ENCODE assay signal across 34 cellular contexts in the genomic region with DNA sequence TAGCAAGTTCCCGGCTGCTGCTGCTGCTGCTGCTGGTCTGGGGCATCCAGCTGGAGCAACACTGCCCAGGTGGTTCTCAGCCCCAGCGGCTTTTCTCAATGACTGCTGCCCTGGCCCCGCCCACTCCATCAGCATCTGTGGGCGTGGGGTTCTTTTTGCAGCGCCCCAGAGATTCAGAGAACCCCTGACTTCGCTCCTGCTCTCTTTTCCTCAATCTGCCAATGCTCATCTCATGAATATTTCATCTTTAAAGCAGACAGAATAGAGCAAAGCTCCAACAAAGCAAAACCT.
"Had no signal": no experiment of that assay in that cellular context is flagged by ENCODE, and none has a peak within 500 bp of the region (broad histone marks: within the 10 kb centered on the region; RNA-seq: fewer than 3 reads in every experiment).

No MANE protein-coding gene starts in this region.

- H3K4me3 ChIP-seq: adrenal gland, body of pancreas, cardiac muscle cell had no signal

- H3K9me3 Mint-ChIP-seq: activated CD8-positive, alpha-beta T cell treated with anti-CD3 and anti-CD28 coated beads for 36 hours; activated T-helper 1 cell treated with anti-CD3 and anti-CD28 coated beads, Interleukin-12 subunit alpha, Interleukin-12 subunit beta, Interleukin-2, Interleukin-4 antibody, amounts not matched to agents 30 ng/mL and 10 ng/mL and 1 ng/mL, durations not matched to agents 14 hours and 24 hours and 36 hours; central memory CD8-positive, alpha-beta T cell; T-helper 2 cell treated with Interferon-gamma antibody and Interleukin-4, amounts not matched to agents 5 μg/mL and 100 μg/mL, for 36 hours had no signal

- ATAC-seq: activated CD8-positive, alpha-beta T cell treated with anti-CD3 and anti-CD28 coated beads for 36 hours; activated naive CD4-positive, alpha-beta T cell treated with anti-CD3 and anti-CD28 coated beads, Interleukin-2, amount 50 U/mL, for 72 hours; activated T-cell treated with anti-CD3 and anti-CD28 coated beads, Interleukin-2, amount 50 U/mL, for 4 hours; activated T-cell treated with anti-CD3 and anti-CD28 coated beads, Interleukin-2, amount 50 U/mL, for 72 hours; activated T-helper 17 cell treated with anti-CD3 and anti-CD28 coated beads, Interleukin-2, amount 50 U/mL, for 72 hours; body of pancreas had no signal

- H3K27ac Mint-ChIP-seq: activated B cell treated with CpG ODN at 0.5 μM for 24 hours; activated CD4-positive, alpha-beta memory T cell treated with anti-CD3 and anti-CD28 coated beads for 36 hours; activated CD4-positive, alpha-beta T cell treated with anti-CD3 and anti-CD28 coated beads, Interleukin-2, amount 10 ng/mL, durations not matched to agents 24 days and 14 days; activated CD8-positive, alpha-beta T cell treated with anti-CD3 and anti-CD28 coated beads for 36 hours; activated naive CD4-positive, alpha-beta T cell treated with anti-CD3 and anti-CD28 coated beads for 36 hours; activated naive CD4-positive, alpha-beta T cell treated with anti-CD3 and anti-CD28 coated beads, Interleukin-2, amount 50 U/mL, for 72 hours; activated naive CD8-positive, alpha-beta T cell treated with anti-CD3 and anti-CD28 coated beads for 36 hours; activated T-cell treated with anti-CD3 and anti-CD28 coated beads, Interleukin-2, amount 50 U/mL, for 72 hours; activated T-helper 1 cell treated with anti-CD3 and anti-CD28 coated beads, Interleukin-12 subunit alpha, Interleukin-12 subunit beta, Interleukin-2, Interleukin-4 antibody, amounts not matched to agents 30 ng/mL and 10 ng/mL and 1 ng/mL, durations not matched to agents 14 hours and 24 hours and 36 hours; activated T-helper 17 cell treated with anti-CD3 and anti-CD28 coated beads, Interleukin-2, amount 50 U/mL, for 72 hours; T-helper 1 cell treated with Interleukin-12 subunit alpha and Interleukin-12 subunit beta and Interleukin-4 antibody, amounts not matched to agents 30 μg/mL and 1 μg/mL, for 36 hours; T-helper 2 cell treated with Interferon-gamma antibody and Interleukin-4, amounts not matched to agents 5 μg/mL and 100 μg/mL, for 36 hours had no signal

- H3K36me3 Mint-ChIP-seq: activated CD4-positive, alpha-beta memory T cell treated with anti-CD3 and anti-CD28 coated beads for 36 hours; activated naive CD8-positive, alpha-beta T cell treated with anti-CD3 and anti-CD28 coated beads for 36 hours had no signal

- H3K9me3 ChIP-seq: adrenal gland, body of pancreas had no signal

- H3K4me1 Mint-ChIP-seq: activated B cell treated with CpG ODN at 0.5 μM for 24 hours; activated CD4-positive, alpha-beta T cell treated with anti-CD3 and anti-CD28 coated beads, Interleukin-2, amount 10 ng/mL, durations not matched to agents 24 days and 14 days; activated naive CD8-positive, alpha-beta T cell treated with anti-CD3 and anti-CD28 coated beads for 36 hours; activated T-helper 17 cell treated with anti-CD3 and anti-CD28 coated beads, Interleukin-2, amount 50 U/mL, for 72 hours; central memory CD8-positive, alpha-beta T cell had no signal

- DNase-seq: activated B cell treated with CpG ODN at 0.5 μM for 24 hours; activated CD4-positive, alpha-beta memory T cell treated with anti-CD3 and anti-CD28 coated beads for 36 hours; activated CD4-positive, alpha-beta T cell treated with anti-CD3 and anti-CD28 coated beads for 4 hours; activated CD4-positive, alpha-beta T cell treated with anti-CD3 and anti-CD28 coated beads, Interleukin-2, amount 10 ng/mL, durations not matched to agents 24 days and 14 days; activated CD4-positive, alpha-beta T cell treated with anti-CD3 and anti-CD28 coated beads, Interleukin-2, amount 50 U/mL, for 1 hour; activated CD4-positive, alpha-beta T cell treated with anti-CD3 and anti-CD28 coated beads, Interleukin-2, amount 50 U/mL, for 4 hours; activated CD4-positive, CD25-positive, alpha-beta regulatory T cell treated with anti-CD3 and anti-CD28 coated beads, Interleukin-2, amount 50 U/mL, for 72 hours; activated CD8-positive, alpha-beta memory T cell treated with anti-CD3 and anti-CD28 coated beads, Interleukin-2, amount 50 U/mL, for 4 hours; activated CD8-positive, alpha-beta T cell treated with anti-CD3 and anti-CD28 coated beads for 36 hours; activated effector memory CD4-positive, alpha-beta T cell treated with anti-CD3 and anti-CD28 coated beads, Interleukin-2, amount 50 U/mL, for 16 hours; activated gamma-delta T cell treated with Interleukin-2 at 50 U/mL for 16 hours; activated naive CD4-positive, alpha-beta T cell; activated naive CD4-positive, alpha-beta T cell treated with anti-CD3 and anti-CD28 coated beads for 36 hours; activated naive CD4-positive, alpha-beta T cell treated with anti-CD3 and anti-CD28 coated beads, Interleukin-2, amount 50 U/mL, for 16 hours; activated naive CD8-positive, alpha-beta T cell treated with anti-CD3 and anti-CD28 coated beads for 36 hours; activated T-cell treated with anti-CD3 and anti-CD28 coated beads for 4 hours; activated T-cell treated with anti-CD3 and anti-CD28 coated beads, Interleukin-2, amount 50 U/mL, for 1 hour; activated T-cell treated with anti-CD3 and anti-CD28 coated beads, Interleukin-2, amount 50 U/mL, for 4 hours; activated T-cell treated with anti-CD3 and anti-CD28 coated beads, Interleukin-2, amount 50 U/mL, for 72 hours; adrenal gland; amniotic stem cell; body of pancreas; cerebellar nuclear complex; T-helper 1 cell; T-helper 2 cell; T-helper 9 cell had no signal

- H3K36me3 ChIP-seq: adrenal gland, cardiac muscle cell had no signal

- H3K27me3 ChIP-seq: adrenal gland, body of pancreas, cardiac muscle cell had no signal

- H3K4me3 Mint-ChIP-seq: activated B cell treated with CpG ODN at 0.5 μM for 24 hours; activated CD4-positive, alpha-beta memory T cell treated with anti-CD3 and anti-CD28 coated beads for 36 hours; activated CD4-positive, alpha-beta T cell treated with anti-CD3 and anti-CD28 coated beads, Interleukin-2, amount 10 ng/mL, durations not matched to agents 24 days and 14 days; activated CD8-positive, alpha-beta T cell treated with anti-CD3 and anti-CD28 coated beads for 36 hours; activated naive CD4-positive, alpha-beta T cell treated with anti-CD3 and anti-CD28 coated beads for 36 hours; activated naive CD8-positive, alpha-beta T cell treated with anti-CD3 and anti-CD28 coated beads for 36 hours; activated T-cell treated with anti-CD3 and anti-CD28 coated beads, Interleukin-2, amount 50 U/mL, for 4 hours; activated T-cell treated with anti-CD3 and anti-CD28 coated beads, Interleukin-2, amount 50 U/mL, for 72 hours; activated T-helper 1 cell treated with anti-CD3 and anti-CD28 coated beads, Interleukin-12 subunit alpha, Interleukin-12 subunit beta, Interleukin-2, Interleukin-4 antibody, amounts not matched to agents 30 ng/mL and 10 ng/mL and 1 ng/mL, durations not matched to agents 14 hours and 24 hours and 36 hours; activated T-helper 17 cell treated with anti-CD3 and anti-CD28 coated beads, Interleukin-2, amount 50 U/mL, for 72 hours; central memory CD8-positive, alpha-beta T cell; T-helper 1 cell treated with Interleukin-12 subunit alpha and Interleukin-12 subunit beta and Interleukin-4 antibody, amounts not matched to agents 30 μg/mL and 1 μg/mL, for 36 hours; T-helper 2 cell treated with Interferon-gamma antibody and Interleukin-4, amounts not matched to agents 5 μg/mL and 100 μg/mL, for 36 hours had no signal

- H3K27ac ChIP-seq: adrenal gland, body of pancreas, cardiac muscle cell, VCaP had no signal

- H3K4me1 ChIP-seq: adrenal gland, body of pancreas had no signal

- H3K27me3 Mint-ChIP-seq: activated CD4-positive, alpha-beta T cell treated with anti-CD3 and anti-CD28 coated beads, Interleukin-2, amount 10 ng/mL, durations not matched to agents 24 days and 14 days had no signal
